In genomic region chr6:131955876-131956275, GRCh38 we compare ENCODE assay signal across 1 cellular context.
TF ChIP-seq lines count a peak whose summit lies in the region.

No MANE protein-coding gene starts in this region.

TF ChIP-seq in GM23338, 12 proteins besides CTCF, POLR2A, EP300 and RAD21 (continued from another document):
- TF ChIP-seq, protein P1, sequence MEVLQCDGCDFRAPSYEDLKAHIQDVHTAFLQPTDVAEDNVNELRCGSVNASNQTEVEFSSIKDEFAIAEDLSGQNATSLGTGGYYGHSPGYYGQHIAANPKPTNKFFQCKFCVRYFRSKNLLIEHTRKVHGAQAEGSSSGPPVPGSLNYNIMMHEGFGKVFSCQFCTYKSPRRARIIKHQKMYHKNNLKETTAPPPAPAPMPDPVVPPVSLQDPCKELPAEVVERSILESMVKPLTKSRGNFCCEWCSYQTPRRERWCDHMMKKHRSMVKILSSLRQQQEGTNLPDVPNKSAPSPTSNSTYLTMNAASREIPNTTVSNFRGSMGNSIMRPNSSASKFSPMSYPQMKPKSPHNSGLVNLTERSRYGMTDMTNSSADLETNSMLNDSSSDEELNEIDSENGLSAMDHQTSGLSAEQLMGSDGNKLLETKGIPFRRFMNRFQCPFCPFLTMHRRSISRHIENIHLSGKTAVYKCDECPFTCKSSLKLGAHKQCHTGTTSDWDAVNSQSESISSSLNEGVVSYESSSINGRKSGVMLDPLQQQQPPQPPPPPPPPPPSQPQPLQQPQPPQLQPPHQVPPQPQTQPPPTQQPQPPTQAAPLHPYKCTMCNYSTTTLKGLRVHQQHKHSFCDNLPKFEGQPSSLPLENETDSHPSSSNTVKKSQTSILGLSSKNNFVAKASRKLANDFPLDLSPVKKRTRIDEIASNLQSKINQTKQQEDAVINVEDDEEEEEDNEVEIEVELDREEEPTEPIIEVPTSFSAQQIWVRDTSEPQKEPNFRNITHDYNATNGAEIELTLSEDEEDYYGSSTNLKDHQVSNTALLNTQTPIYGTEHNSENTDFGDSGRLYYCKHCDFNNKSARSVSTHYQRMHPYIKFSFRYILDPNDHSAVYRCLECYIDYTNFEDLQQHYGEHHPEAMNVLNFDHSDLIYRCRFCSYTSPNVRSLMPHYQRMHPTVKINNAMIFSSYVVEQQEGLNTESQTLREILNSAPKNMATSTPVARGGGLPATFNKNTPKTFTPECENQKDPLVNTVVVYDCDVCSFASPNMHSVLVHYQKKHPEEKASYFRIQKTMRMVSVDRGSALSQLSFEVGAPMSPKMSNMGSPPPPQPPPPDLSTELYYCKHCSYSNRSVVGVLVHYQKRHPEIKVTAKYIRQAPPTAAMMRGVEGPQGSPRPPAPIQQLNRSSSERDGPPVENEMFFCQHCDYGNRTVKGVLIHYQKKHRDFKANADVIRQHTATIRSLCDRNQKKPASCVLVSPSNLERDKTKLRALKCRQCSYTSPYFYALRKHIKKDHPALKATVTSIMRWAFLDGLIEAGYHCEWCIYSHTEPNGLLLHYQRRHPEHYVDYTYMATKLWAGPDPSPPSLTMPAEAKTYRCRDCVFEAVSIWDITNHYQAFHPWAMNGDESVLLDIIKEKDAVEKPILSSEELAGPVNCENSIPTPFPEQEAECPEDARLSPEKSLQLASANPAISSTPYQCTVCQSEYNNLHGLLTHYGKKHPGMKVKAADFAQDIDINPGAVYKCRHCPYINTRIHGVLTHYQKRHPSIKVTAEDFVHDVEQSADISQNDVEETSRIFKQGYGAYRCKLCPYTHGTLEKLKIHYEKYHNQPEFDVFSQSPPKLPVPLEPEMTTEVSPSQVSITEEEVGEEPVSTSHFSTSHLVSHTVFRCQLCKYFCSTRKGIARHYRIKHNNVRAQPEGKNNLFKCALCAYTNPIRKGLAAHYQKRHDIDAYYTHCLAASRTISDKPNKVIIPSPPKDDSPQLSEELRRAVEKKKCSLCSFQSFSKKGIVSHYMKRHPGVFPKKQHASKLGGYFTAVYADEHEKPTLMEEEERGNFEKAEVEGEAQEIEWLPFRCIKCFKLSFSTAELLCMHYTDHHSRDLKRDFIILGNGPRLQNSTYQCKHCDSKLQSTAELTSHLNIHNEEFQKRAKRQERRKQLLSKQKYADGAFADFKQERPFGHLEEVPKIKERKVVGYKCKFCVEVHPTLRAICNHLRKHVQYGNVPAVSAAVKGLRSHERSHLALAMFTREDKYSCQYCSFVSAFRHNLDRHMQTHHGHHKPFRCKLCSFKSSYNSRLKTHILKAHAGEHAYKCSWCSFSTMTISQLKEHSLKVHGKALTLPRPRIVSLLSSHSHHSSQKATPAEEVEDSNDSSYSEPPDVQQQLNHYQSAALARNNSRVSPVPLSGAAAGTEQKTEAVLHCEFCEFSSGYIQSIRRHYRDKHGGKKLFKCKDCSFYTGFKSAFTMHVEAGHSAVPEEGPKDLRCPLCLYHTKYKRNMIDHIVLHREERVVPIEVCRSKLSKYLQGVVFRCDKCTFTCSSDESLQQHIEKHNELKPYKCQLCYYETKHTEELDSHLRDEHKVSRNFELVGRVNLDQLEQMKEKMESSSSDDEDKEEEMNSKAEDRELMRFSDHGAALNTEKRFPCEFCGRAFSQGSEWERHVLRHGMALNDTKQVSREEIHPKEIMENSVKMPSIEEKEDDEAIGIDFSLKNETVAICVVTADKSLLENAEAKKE (CRISPR knock-in tag; IDR thresholded peaks at IDR 0.05): 0 out of 2 replicates have a peak, but pooled peaks have one; percentile 18
TF ChIP-seq in GM23338: peak in this region for 1.
